1 cellular context compared by ENCODE assay signal in the genomic region with DNA sequence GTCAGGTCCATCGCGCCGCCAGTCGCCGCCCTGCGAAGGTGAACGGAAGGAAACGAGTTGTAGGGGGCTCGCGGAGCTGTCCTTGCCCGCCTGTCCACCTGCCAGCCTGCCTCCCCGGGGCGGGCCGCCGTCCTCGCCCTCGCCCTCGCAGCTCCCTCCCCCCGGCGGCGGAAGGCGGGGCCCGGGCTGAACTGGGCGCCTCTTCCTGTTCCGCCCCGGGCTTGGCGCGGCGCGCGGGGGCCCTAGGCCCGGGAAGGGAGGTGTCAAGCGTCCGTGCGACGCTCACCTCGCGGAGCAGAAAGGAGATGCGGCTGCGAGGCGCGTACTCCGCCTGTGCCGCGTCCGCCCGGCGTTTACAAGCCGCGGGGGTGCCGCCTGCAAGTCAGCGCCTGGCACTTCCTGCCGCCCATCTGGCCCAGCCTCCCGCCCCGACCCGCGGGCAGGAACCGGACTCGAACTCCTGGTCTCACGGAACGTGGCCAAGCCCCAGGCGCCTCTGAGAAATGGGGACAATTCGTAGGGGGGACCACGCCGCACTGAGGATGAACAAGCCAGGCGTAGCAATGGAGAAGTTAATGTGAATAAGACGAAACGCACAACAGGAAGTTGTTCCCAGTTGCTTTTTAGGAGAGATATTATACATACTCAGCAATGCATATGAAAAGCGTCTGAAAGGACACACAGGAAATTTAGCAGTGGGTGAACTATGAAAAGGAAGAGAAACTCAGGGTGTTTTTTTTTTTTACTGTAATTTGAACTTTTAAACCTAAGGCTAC.
TF ChIP-seq lines count a peak whose summit lies in the region.

A gene (minus strand): TSS at position 108 of the 776 bp plus-strand sequence. CDS start 97 bp downstream, at position 11.

TF ChIP-seq in A549, 52 proteins besides CTCF, POLR2A, EP300 and RAD21 (continued from another document):
- TF ChIP-seq ESRRA (IDR thresholded peaks at IDR 0.05; ENCODE audit: borderline replicate concordance, low read length), result no peak
- TF ChIP-seq, protein P1, sequence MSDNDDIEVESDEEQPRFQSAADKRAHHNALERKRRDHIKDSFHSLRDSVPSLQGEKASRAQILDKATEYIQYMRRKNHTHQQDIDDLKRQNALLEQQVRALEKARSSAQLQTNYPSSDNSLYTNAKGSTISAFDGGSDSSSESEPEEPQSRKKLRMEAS (IDR thresholded peaks at IDR 0.05), result peak; percentile 92
- TF ChIP-seq TFCP2L1 (CRISPR knock-in tag; IDR thresholded peaks at IDR 0.05), result peak; percentile 72; the same call in 1 of the 2 replicates
- TF ChIP-seq FOSB (CRISPR knock-in tag; IDR thresholded peaks at IDR 0.05), result no peak
TF ChIP-seq in A549: peak in this region for 15.
